In genomic region chr4:165874799-165875371, GRCh38 we compare ENCODE assay signal across 10 cellular contexts. TPM values are rescaled to one million over a fixed set of nuclear protein-coding genes. Genes with fewer than 3 reads are reported as not detected.
DNase-seq lines count a peak whose midpoint lies in the region; ATAC-seq and TF ChIP-seq lines count a peak whose summit lies in the region.
"Had no signal": no experiment of that assay in that cellular context is flagged by ENCODE, and none has a peak within 500 bp of the region (broad histone marks: within the 10 kb centered on the region; RNA-seq: fewer than 3 reads in every experiment).

No MANE protein-coding gene starts in this region.

- DNase-seq in DMS 273 (lab: John Stamatoyannopoulos, UW; ENCODE audit: unreplicated experiment): peak; percentile 25
- no peak for DNase-seq in DMS 273 treated with DMSO at 0.1 percent for 48 hours (lab: John Stamatoyannopoulos, UW)
- peak; percentile 58 for DNase-seq in dermis blood vessel endothelial cell
- DNase-seq in left lung: peak in 1 of 2 donors; percentile 76
- DNase-seq in thyroid gland: peak; percentile 14 to 22
- no peak for DNase-seq in DMS114 treated with DMSO at 0.1 percent for 48 hours (lab: John Stamatoyannopoulos, UW; ENCODE audit: unreplicated experiment)
- DNase-seq: activated effector memory CD4-positive, alpha-beta T cell treated with Interleukin-2 at 50 U/mL for 16 hours; NCI-H226 had no signal

- H3K9me3 ChIP-seq in left lung (no peaks in the 10 kb centered on the region), thyroid gland (no peaks in the 10 kb centered on the region)

- intact Hi-C loops in left lung (cut with DNase I): no loop called here
- intact Hi-C loops in thyroid gland (cut with DNase I): no loop called here

- peaks cover 9 to 16% of the 10 kb centered on the region in 2 donors for H3K4me1 ChIP-seq in left lung
- peaks cover 6 to 18% of the 10 kb centered on the region in 2 donors for H3K4me1 ChIP-seq in thyroid gland

- no peak for TF ChIP-seq CTCF in left lung (IDR thresholded peaks at IDR 0.05)
- TF ChIP-seq CTCF in thyroid gland (IDR thresholded peaks at IDR 0.05): no peak

- 9 to 13% methylated on average over 28 to 35 of the region's 37 CpGs for WGBS in thyroid gland, 2 donors

- ATAC-seq in left lung: peak; percentile 65
- no peak for ATAC-seq in HG03520 (IDR thresholded peaks at IDR 0.05; ENCODE audit: unreplicated experiment)
- ATAC-seq in HG02938 (IDR thresholded peaks at IDR 0.05; ENCODE audit: unreplicated experiment): no peak

- H3K27ac ChIP-seq in left lung (no peak overlapping the region), thyroid gland (no peak overlapping the region)

- no peak for TF ChIP-seq POLR2A in thyroid gland (IDR thresholded peaks at IDR 0.05)

- H3K36me3 ChIP-seq in left lung (no peaks in the 10 kb centered on the region), thyroid gland (no peaks in the 10 kb centered on the region)

- H3K4me3 ChIP-seq in left lung (peak overlapping the region; percentile 12 to 37), thyroid gland (replicated peaks in 1 of 3) (peak overlapping the region in 1 of 3 donors; percentile 4)

- peaks cover 38 to 56% of the 10 kb centered on the region in 2 donors for H3K27me3 ChIP-seq in left lung
- peaks cover 12% of the 10 kb centered on the region for H3K27me3 ChIP-seq in thyroid gland

RNA-seq across cellular contexts. Expression of gene TLL1, which starts 1.8 kb away (rescaled TPM):
- total RNA-seq in dermis blood vessel endothelial cell (32.7 and 41.0 TPM in 2 replicates), left lung (1 to 10 TPM; 1.4 to 4.0 TPM), thyroid gland (10 to 100 TPM in 1 of 4 donors, 1 to 10 TPM in 3; 6.0 to 10.3 (median 7.8) TPM)

Comparison
In these comparisons a context has a peak if more than half of its experiments do, and no peak if none do; other contexts are left out.
1. DNase-seq: peak in DMS 273 (single experiment), dermis blood vessel endothelial cell (single experiment) and thyroid gland (2 of 2); none in DMS 273 treated with DMSO at 0.1 percent for 48 hours (single experiment) and DMS114 treated with DMSO at 0.1 percent for 48 hours (single experiment).